Comparison of ENCODE assay signal across 24 cellular contexts in the genomic region with DNA sequence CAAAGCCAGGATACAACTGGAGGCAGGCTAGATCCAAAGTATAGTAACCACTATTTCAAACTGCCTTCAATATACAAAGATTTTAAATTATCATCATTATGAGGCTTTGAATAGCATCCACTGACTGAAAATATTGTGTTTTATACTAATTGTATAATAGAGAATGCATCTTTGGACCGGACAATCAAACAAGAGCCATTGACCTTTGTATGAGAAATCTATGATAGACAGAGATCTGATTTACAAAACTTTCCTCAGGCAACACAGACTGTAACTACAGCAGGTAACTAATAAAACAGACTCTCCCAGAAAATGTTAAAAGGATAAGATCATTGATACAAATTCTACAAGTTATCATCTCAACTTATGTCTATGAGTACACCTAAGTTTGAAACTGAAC.
DNase-seq lines count a peak whose midpoint lies in the region; ATAC-seq, FAIRE-seq and TF ChIP-seq lines count a peak whose summit lies in the region.
"Had no signal": no experiment of that assay in that cellular context is flagged by ENCODE, and none has a peak within 500 bp of the region (broad histone marks: within the 10 kb centered on the region; RNA-seq: fewer than 3 reads in every experiment).

No MANE protein-coding gene starts in this region.

- no peak for TF ChIP-seq POLR2A in HepG2 (IDR thresholded peaks at IDR 0.05; ENCODE audit: insufficient read depth in 1 of 2, low read depth in 2 of 2, low read length in 2 of 2)
- no peak for TF ChIP-seq POLR2A in right lobe of liver (IDR thresholded peaks at IDR 0.05)

- TF ChIP-seq RAD21 in HepG2 (CRISPR knock-in tag; IDR thresholded peaks at IDR 0.05), result no peak

- H3K4me3 ChIP-seq in HepG2 (replicated peaks in 1 of 3; ENCODE audit: insufficient read depth in 1 of 3, low read depth in 2 of 3, low read length in 3 of 3), result no peak overlapping the region
- H3K4me3 ChIP-seq in right lobe of liver, result no peak overlapping the region
- no peak overlapping the region for H3K4me3 ChIP-seq in tibial artery
- H3K4me3 ChIP-seq: A549; BLaER1 treated with 17β-estradiol and CSF1 and Interleukin-3, amounts not matched to agents 10 nM and 100 nM; GM12878 had no signal

- no peak for TF ChIP-seq CTCF in HepG2 (CRISPR knock-in tag; IDR thresholded peaks at IDR 0.05)
- no peak for TF ChIP-seq CTCF in right lobe of liver (IDR thresholded peaks at IDR 0.05)
- TF ChIP-seq CTCF in tibial artery (IDR thresholded peaks at IDR 0.05), result no peak

- in situ Hi-C loops in HepG2 (cut with HindIII; ENCODE audit: extremely low pct_ligation_motif_present, low pct_unique_long_range_greater_than_20kb), result no loop called here

- no peaks in the 10 kb centered on the region for H3K4me1 Mint-ChIP-seq in activated T-cell treated with anti-CD3 and anti-CD28 coated beads, Interleukin-2, amount 50 U/mL, for 72 hours (ENCODE audit: low read depth)
- H3K4me1 Mint-ChIP-seq: B cell had no signal

- H3K27ac ChIP-seq in HepG2 (ENCODE audit: extremely low read length, insufficient read depth, low read length) (peak overlapping the region; percentile 95), right lobe of liver (peak overlapping the region in 1 of 3 donors; percentile 11), tibial artery (no peak overlapping the region)
- H3K27ac ChIP-seq: A549; BLaER1 treated with 17β-estradiol and CSF1 and Interleukin-3, amounts not matched to agents 10 nM and 100 nM; C4-2B had no signal

- peak overlapping the region; percentile 21 for H3K27ac Mint-ChIP-seq in activated T-cell treated with anti-CD3 and anti-CD28 coated beads, Interleukin-2, amount 50 U/mL, for 72 hours
- H3K27ac Mint-ChIP-seq: B cell; CD4-positive, alpha-beta T cell; CD8-positive, alpha-beta T cell had no signal

- H2AFZ ChIP-seq in HepG2 (ENCODE audit: low read length), result no peak overlapping the region

- H3K27me3 ChIP-seq in HepG2 (ENCODE audit: control insufficient read depth in 1 of 2, insufficient read depth in 2 of 2, low read length in 2 of 2) (no peaks in the 10 kb centered on the region), right lobe of liver (no peaks in the 10 kb centered on the region), tibial artery (no peaks in the 10 kb centered on the region)
- H3K27me3 ChIP-seq: BLaER1 treated with 17β-estradiol and CSF1 and Interleukin-3, amounts not matched to agents 10 nM and 100 nM had no signal

- TF ChIP-seq EP300 in HepG2 (IDR thresholded peaks at IDR 0.05; ENCODE audit: low read depth in 2 of 2, low read length in 2 of 2) (no peak), HepG2 (CRISPR knock-in tag; IDR thresholded peaks at IDR 0.05; ENCODE audit: borderline replicate concordance) (no peak)

- no peaks in the 10 kb centered on the region for H3K9me3 Mint-ChIP-seq in activated T-cell treated with anti-CD3 and anti-CD28 coated beads, Interleukin-2, amount 50 U/mL, for 72 hours
- H3K9me3 Mint-ChIP-seq: CD4-positive, alpha-beta T cell had no signal

- ATAC-seq in activated T-cell treated with anti-CD3 and anti-CD28 coated beads, Interleukin-2, amount 50 U/mL, for 72 hours (replicated peaks in 1 of 2), result no peak
- ATAC-seq in HepG2, result no peak
- ATAC-seq in right lobe of liver, result peak; percentile 28 to 47 (median 36)
- no peak for ATAC-seq in GM21390 (IDR thresholded peaks at IDR 0.05; ENCODE audit: unreplicated experiment)
- ATAC-seq: A549; CD8-positive, alpha-beta T cell; GM12878 had no signal

- FAIRE-seq in HepG2 (lab: Jason Lieb, UNC), result no peak
- FAIRE-seq: GM12878, GM12892, GM18507 had no signal

- peaks cover 2 to 7% of the 10 kb centered on the region in 2 donors for H3K36me3 Mint-ChIP-seq in activated T-cell treated with anti-CD3 and anti-CD28 coated beads, Interleukin-2, amount 50 U/mL, for 72 hours (ENCODE audit: insufficient read depth in 2 of 2)

- H3K9me3 ChIP-seq in HepG2 (ENCODE audit: low read length) (no peaks in the 10 kb centered on the region), right lobe of liver (no peaks in the 10 kb centered on the region), tibial artery (no peaks in the 10 kb centered on the region)
- H3K9me3 ChIP-seq: A549; BLaER1 treated with 17β-estradiol and CSF1 and Interleukin-3, amounts not matched to agents 10 nM and 100 nM; Caco-2 had no signal

- no peaks in the 10 kb centered on the region for H4K20me1 ChIP-seq in HepG2 (ENCODE audit: insufficient read depth, low read length)
- H4K20me1 ChIP-seq: BLaER1 treated with 17β-estradiol and CSF1 and Interleukin-3, amounts not matched to agents 10 nM and 100 nM had no signal

- no peaks in the 10 kb centered on the region for H3K36me3 ChIP-seq in HepG2 (replicated peaks in 1 of 2; ENCODE audit: control insufficient read depth in 1 of 2, insufficient read depth in 2 of 2, low read length in 2 of 2)
- H3K36me3 ChIP-seq in right lobe of liver, result no peaks in the 10 kb centered on the region
- no peaks in the 10 kb centered on the region for H3K36me3 ChIP-seq in tibial artery
- H3K36me3 ChIP-seq: BLaER1 treated with 17β-estradiol and CSF1 and Interleukin-3, amounts not matched to agents 10 nM and 100 nM had no signal

- no peak for DNase-seq in activated T-cell treated with anti-CD3 and anti-CD28 coated beads, Interleukin-2, amount 50 U/mL, for 72 hours
- DNase-seq in activated T-cell treated with anti-CD3 and anti-CD28 coated beads for 4 hours, result no peak
- no peak for DNase-seq in HepG2 (ENCODE audit: low spot score)
- DNase-seq in right lobe of liver, result no peak
- DNase-seq in tibial artery, result no peak
- DNase-seq: AML-193; Caco-2; Calu3; CD4-positive, alpha-beta T cell; CD8-positive, alpha-beta T cell; DMS 273 treated with DMSO at 0.1 percent for 48 hours; DMS153; DMS79; DND-41; EL; GDM1 had no signal

- WGBS in HepG2 (ENCODE audit: low lambda C conversion rate), result 97% methylated on average over 1 of the region's 1 CpG
- WGBS in right lobe of liver (ENCODE audit: insufficient coverage, low coverage, low lambda C conversion rate, missing lambda C conversion rate), result 48% methylated on average over 1 of the region's 1 CpG

- CTCF ChIA-PET in HepG2 (lab: Yijun Ruan, JAX; ENCODE audit: low intra/inter-chr PET ratio, low total read pairs), result no interaction called here

- H3K4me3 Mint-ChIP-seq in activated T-cell treated with anti-CD3 and anti-CD28 coated beads, Interleukin-2, amount 50 U/mL, for 72 hours, result no peak overlapping the region
- H3K4me3 Mint-ChIP-seq: B cell; CD4-positive, alpha-beta T cell; CD8-positive, alpha-beta T cell had no signal

- no peak overlapping the region for H3K9ac ChIP-seq in HepG2 (ENCODE audit: insufficient read depth, low read depth, low read length)
- H3K9ac ChIP-seq: BLaER1 treated with 17β-estradiol and CSF1 and Interleukin-3, amounts not matched to agents 10 nM and 100 nM had no signal

- peaks cover 46% of the 10 kb centered on the region for H3K4me1 ChIP-seq in HepG2 (ENCODE audit: insufficient read depth, low read length)
- peaks cover 0 to 35% (median 15%) of the 10 kb centered on the region in 4 donors for H3K4me1 ChIP-seq in right lobe of liver
- no peaks in the 10 kb centered on the region for H3K4me1 ChIP-seq in tibial artery

- no TSS peak for BruUV-seq in HepG2 (replicated peaks; lab: Mats Ljungman, UMichigan)

- POLR2A ChIA-PET in HepG2 (lab: Yijun Ruan, JAX), result interaction anchor here (1.0 kb wide), 1 partner anchor 280 kb away, joined by 3 read pairs; the partner anchor contains the start of gene C1orf53

- no peak overlapping the region for H3K4me2 ChIP-seq in HepG2 (ENCODE audit: low read depth, low read length)
- H3K4me2 ChIP-seq: A549; BLaER1 treated with 17β-estradiol and CSF1 and Interleukin-3, amounts not matched to agents 10 nM and 100 nM had no signal

- intact Hi-C loops in HepG2 (cut with micrococcal nuclease; ENCODE audit: unreplicated experiment) (no loop called here), right lobe of liver (cut with DNase I) (no loop called here), tibial artery (cut with DNase I; ENCODE audit: low total_unique reads) (no loop called here)

- no peaks in the 10 kb centered on the region for H3K79me2 ChIP-seq in HepG2 (ENCODE audit: insufficient read depth, low read length)

- H3K27me3 Mint-ChIP-seq in activated T-cell treated with anti-CD3 and anti-CD28 coated beads, Interleukin-2, amount 50 U/mL, for 72 hours (ENCODE audit: low read depth), result no peaks in the 10 kb centered on the region
- H3K27me3 Mint-ChIP-seq: B cell; CD4-positive, alpha-beta T cell had no signal

TF ChIP-seq in HepG2, 621 proteins besides CTCF, POLR2A, EP300 and RAD21 (continues in another document):
- TF ChIP-seq, protein P1, sequence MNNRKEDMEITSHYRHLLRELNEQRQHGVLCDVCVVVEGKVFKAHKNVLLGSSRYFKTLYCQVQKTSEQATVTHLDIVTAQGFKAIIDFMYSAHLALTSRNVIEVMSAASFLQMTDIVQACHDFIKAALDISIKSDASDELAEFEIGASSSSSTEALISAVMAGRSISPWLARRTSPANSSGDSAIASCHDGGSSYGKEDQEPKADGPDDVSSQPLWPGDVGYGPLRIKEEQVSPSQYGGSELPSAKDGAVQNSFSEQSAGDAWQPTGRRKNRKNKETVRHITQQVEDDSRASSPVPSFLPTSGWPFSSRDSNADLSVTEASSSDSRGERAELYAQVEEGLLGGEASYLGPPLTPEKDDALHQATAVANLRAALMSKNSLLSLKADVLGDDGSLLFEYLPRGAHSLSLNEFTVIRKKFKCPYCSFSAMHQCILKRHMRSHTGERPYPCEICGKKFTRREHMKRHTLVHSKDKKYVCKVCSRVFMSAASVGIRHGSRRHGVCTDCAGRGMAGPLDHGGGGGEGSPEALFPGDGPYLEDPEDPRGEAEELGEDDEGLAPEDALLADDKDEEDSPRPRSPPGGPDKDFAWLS (CRISPR knock-in tag; IDR thresholded peaks at IDR 0.05; ENCODE audit: borderline replicate concordance), result no peak

Comparison
In these comparisons a context has a peak if more than half of its experiments do, and no peak if none do; other contexts are left out.
1. ATAC-seq: peak in right lobe of liver (4 of 4); none in activated T-cell treated with anti-CD3 and anti-CD28 coated beads, Interleukin-2, amount 50 U/mL, for 72 hours (0 of 2), HepG2 (single experiment) and GM21390 (single experiment).